ENCODE assay signal across 13 cellular contexts in the genomic region with DNA sequence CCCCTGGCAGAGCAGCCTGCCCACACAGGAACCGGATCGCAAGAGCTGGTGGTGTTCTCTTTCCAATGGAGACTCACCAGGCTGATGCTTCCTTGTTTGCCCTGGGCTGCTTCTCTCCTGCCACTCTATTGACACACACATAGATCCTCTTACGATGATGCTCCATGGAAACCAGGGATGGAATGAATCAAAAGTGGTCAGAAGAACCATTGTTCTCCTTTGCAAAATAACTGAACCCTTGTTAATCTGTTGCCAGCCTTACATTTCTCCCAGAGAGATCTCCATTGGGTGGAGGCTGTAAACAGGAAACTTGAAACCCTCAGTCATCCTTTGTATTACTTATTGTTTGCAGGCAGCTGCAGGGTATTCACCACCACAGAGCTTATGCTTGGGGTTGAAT. TPM values are rescaled to one million over a fixed set of nuclear protein-coding genes. Genes with fewer than 3 reads are reported as not detected.
DNase-seq lines count a peak whose midpoint lies in the region; ATAC-seq and TF ChIP-seq lines count a peak whose summit lies in the region.
"Had no signal": no experiment of that assay in that cellular context is flagged by ENCODE, and none has a peak within 500 bp of the region (broad histone marks: within the 10 kb centered on the region; RNA-seq: fewer than 3 reads in every experiment).

No MANE protein-coding gene starts in this region.

- H3K4me3 Mint-ChIP-seq in MCF 10A (ENCODE audit: unreplicated experiment): no peak overlapping the region
- no peak overlapping the region for H3K4me3 Mint-ChIP-seq in activated naive CD8-positive, alpha-beta T cell treated with anti-CD3 and anti-CD28 coated beads, Interleukin-2, amount 50 U/mL, for 24 hours
- H3K4me3 Mint-ChIP-seq: activated naive CD8-positive, alpha-beta T cell treated with anti-CD3 and anti-CD28 coated beads, Interleukin-2, amount 10 ng/mL, durations not matched to agents 7 days and 5 days had no signal

- H3K4me1 ChIP-seq in breast epithelium: no peaks in the 10 kb centered on the region
- no peaks in the 10 kb centered on the region for H3K4me1 ChIP-seq in RWPE2 (ENCODE audit: insufficient read depth, poor library complexity, severe bottlenecking)
- H3K4me1 ChIP-seq in foreskin keratinocyte: no peaks in the 10 kb centered on the region
- H3K4me1 ChIP-seq in mucosa of descending colon (ENCODE audit: low read depth): no peaks in the 10 kb centered on the region
- H3K4me1 ChIP-seq in suprapubic skin: no peaks in the 10 kb centered on the region

- TF ChIP-seq CTCF in breast epithelium (IDR thresholded peaks at IDR 0.05) (no peak), MCF 10A (IDR thresholded peaks at IDR 0.05; ENCODE audit: unreplicated experiment) (no peak), RWPE2 (IDR thresholded peaks at IDR 0.05; ENCODE audit: poor library complexity, severe bottlenecking) (no peak), foreskin keratinocyte (conservative IDR thresholded peaks at IDR 0.05) (no peak), mucosa of descending colon (IDR thresholded peaks at IDR 0.05) (no peak), suprapubic skin (IDR thresholded peaks at IDR 0.05) (no peak)

- peak overlapping the region; percentile 61 to 77 for H3K27ac ChIP-seq in breast epithelium
- H3K27ac ChIP-seq in RWPE2 (ENCODE audit: poor library complexity, severe bottlenecking): no peak overlapping the region
- no peak overlapping the region for H3K27ac ChIP-seq in foreskin keratinocyte
- H3K27ac ChIP-seq in suprapubic skin: no peak overlapping the region
- H3K27ac ChIP-seq: SK-N-MC had no signal

- BruUV-seq in MCF 10A (replicated peaks; lab: Mats Ljungman, UMichigan): no TSS peak

- intact Hi-C loops in breast epithelium (cut with DNase I; ENCODE audit: low total_unique reads): no loop called here
- intact Hi-C loops in MCF 10A (cut with micrococcal nuclease): no loop called here
- intact Hi-C loops in mucosa of descending colon (cut with DNase I, micrococcal nuclease): no loop called here

- no peaks in the 10 kb centered on the region for H3K36me3 ChIP-seq in breast epithelium
- H3K36me3 ChIP-seq in RWPE2 (ENCODE audit: low read depth): no peaks in the 10 kb centered on the region
- no peaks in the 10 kb centered on the region for H3K36me3 ChIP-seq in mucosa of descending colon (ENCODE audit: low read depth)
- no peaks in the 10 kb centered on the region for H3K36me3 ChIP-seq in suprapubic skin

- H3K4me3 ChIP-seq in breast epithelium (no peak overlapping the region), RWPE2 (ENCODE audit: severe bottlenecking) (no peak overlapping the region), mucosa of descending colon (no peak overlapping the region), suprapubic skin (no peak overlapping the region)
- H3K4me3 ChIP-seq: SK-N-MC had no signal

- no peaks in the 10 kb centered on the region for H3K27me3 Mint-ChIP-seq in MCF 10A (ENCODE audit: insufficient read depth, unreplicated experiment)
- H3K27me3 Mint-ChIP-seq in activated naive CD8-positive, alpha-beta T cell treated with anti-CD3 and anti-CD28 coated beads, Interleukin-2, amount 50 U/mL, for 24 hours: peaks cover 2% of the 10 kb centered on the region

- no peak overlapping the region for H3K27ac Mint-ChIP-seq in MCF 10A (ENCODE audit: low read depth, unreplicated experiment)
- H3K27ac Mint-ChIP-seq in activated naive CD8-positive, alpha-beta T cell treated with anti-CD3 and anti-CD28 coated beads, Interleukin-2, amount 50 U/mL, for 24 hours: no peak overlapping the region
- H3K27ac Mint-ChIP-seq: activated naive CD8-positive, alpha-beta T cell treated with anti-CD3 and anti-CD28 coated beads, Interleukin-2, amount 10 ng/mL, durations not matched to agents 7 days and 5 days had no signal

- H3K9me3 Mint-ChIP-seq in MCF 10A (ENCODE audit: unreplicated experiment): no peaks in the 10 kb centered on the region
- no peaks in the 10 kb centered on the region for H3K9me3 Mint-ChIP-seq in activated naive CD8-positive, alpha-beta T cell treated with anti-CD3 and anti-CD28 coated beads, Interleukin-2, amount 50 U/mL, for 24 hours
- H3K9me3 Mint-ChIP-seq: activated naive CD8-positive, alpha-beta T cell treated with anti-CD3 and anti-CD28 coated beads, Interleukin-2, amount 10 ng/mL, durations not matched to agents 7 days and 5 days had no signal

- H3K9me3 ChIP-seq in breast epithelium (no peaks in the 10 kb centered on the region), RWPE2 (ENCODE audit: severe bottlenecking) (no peaks in the 10 kb centered on the region), mucosa of descending colon (no peaks in the 10 kb centered on the region), suprapubic skin (no peaks in the 10 kb centered on the region)

- CTCF ChIA-PET in MCF 10A (lab: Yijun Ruan, JAX): interaction anchor here (1.4 to 1.6 kb wide), 2 partner anchors 11 to 25 kb away, joined by 3 to 6 read pairs; no protein-coding TSS in a partner anchor

- peaks cover 6% of the 10 kb centered on the region for H3K36me3 Mint-ChIP-seq in MCF 10A (ENCODE audit: insufficient read depth, unreplicated experiment)
- no peaks in the 10 kb centered on the region for H3K36me3 Mint-ChIP-seq in activated naive CD8-positive, alpha-beta T cell treated with anti-CD3 and anti-CD28 coated beads, Interleukin-2, amount 50 U/mL, for 24 hours (ENCODE audit: low read depth)
- H3K36me3 Mint-ChIP-seq: activated naive CD8-positive, alpha-beta T cell treated with anti-CD3 and anti-CD28 coated beads, Interleukin-2, amount 10 ng/mL, durations not matched to agents 7 days and 5 days had no signal

- POLR2A ChIA-PET in MCF 10A (lab: Yijun Ruan, JAX): interaction anchor here (0.7 to 2.1 kb wide), 7 partner anchors 8 to 47 kb away, joined by 3 to 17 read pairs (median 3); no protein-coding TSS in a partner anchor

- TF ChIP-seq POLR2A in breast epithelium (IDR thresholded peaks at IDR 0.05): no peak
- TF ChIP-seq POLR2A in suprapubic skin (IDR thresholded peaks at IDR 0.05): no peak

- DNase-seq in breast epithelium (ENCODE audit: low spot score in 2 of 2) (no peak), MCF 10A (ENCODE audit: unreplicated experiment) (no peak), RWPE2 (ENCODE audit: low spot score) (no peak), foreskin keratinocyte (peak in 1 of 2 donors; percentile 41), mucosa of descending colon (no peak), suprapubic skin (ENCODE audit: low spot score in 2 of 2) (no peak)
- DNase-seq in activated T-cell treated with anti-CD3 and anti-CD28 coated beads, Interleukin-2, amount 50 U/mL, for 1 hour: no peak
- no peak for DNase-seq in activated naive CD8-positive, alpha-beta T cell treated with anti-CD3 and anti-CD28 coated beads, Interleukin-2, amount 50 U/mL, for 24 hours
- DNase-seq: activated CD4-positive, alpha-beta T cell treated with anti-CD3 and anti-CD28 coated beads, Interleukin-2, amount 50 U/mL, for 4 hours; activated naive CD8-positive, alpha-beta T cell treated with anti-CD3 and anti-CD28 coated beads, Interleukin-2, amount 10 ng/mL, durations not matched to agents 7 days and 5 days; left ventricle myocardium superior had no signal

- WGBS in suprapubic skin: 63% methylated on average over 3 of the region's 3 CpGs

- H3K27me3 ChIP-seq in breast epithelium (no peaks in the 10 kb centered on the region), RWPE2 (ENCODE audit: insufficient read depth, poor library complexity, severe bottlenecking) (no peaks in the 10 kb centered on the region), foreskin keratinocyte (peaks cover 3% of the 10 kb centered on the region), suprapubic skin (no peaks in the 10 kb centered on the region)

- H3K4me1 Mint-ChIP-seq in MCF 10A (ENCODE audit: insufficient read depth, unreplicated experiment): peaks cover 29% of the 10 kb centered on the region
- H3K4me1 Mint-ChIP-seq in activated naive CD8-positive, alpha-beta T cell treated with anti-CD3 and anti-CD28 coated beads, Interleukin-2, amount 50 U/mL, for 24 hours: no peaks in the 10 kb centered on the region
- H3K4me1 Mint-ChIP-seq: activated naive CD8-positive, alpha-beta T cell treated with anti-CD3 and anti-CD28 coated beads, Interleukin-2, amount 10 ng/mL, durations not matched to agents 7 days and 5 days had no signal

- ATAC-seq in RWPE2 (ENCODE audit: low read depth) (0 out of 3 replicates have a peak, but pooled peaks have one; percentile 21), foreskin keratinocyte (peak; percentile 21), mucosa of descending colon (no peak)
- ATAC-seq in activated naive CD8-positive, alpha-beta T cell treated with anti-CD3 and anti-CD28 coated beads, Interleukin-2, amount 50 U/mL, for 24 hours: no peak
- ATAC-seq: left ventricle myocardium superior, sciatic nerve had no signal

- no peak for TF ChIP-seq EP300 in suprapubic skin (IDR thresholded peaks at IDR 0.05)

RNA-seq across cellular contexts. Expression of a gene that starts 24.6 kb away (rescaled TPM):
- total RNA-seq in breast epithelium: 10 to 100 TPM; 20.3 to 45.4 (median 40.6) TPM
- 39.2 and 55.7 TPM in 2 replicates for total RNA-seq in MCF 10A (2022)
- total RNA-seq in foreskin keratinocyte: 9.6 and 9.9 TPM in 2 replicates
- 4.0 and 5.0 TPM in 2 replicates for polyA plus RNA-seq in foreskin keratinocyte
- total RNA-seq in mucosa of descending colon: 1 to 10 TPM; 1.0 to 8.1 (median 2.0) TPM
- total RNA-seq in suprapubic skin: 10 to 100 TPM; 39.7 to 50.9 (median 46.0) TPM

Comparison
In these comparisons a context has a peak if more than half of its experiments do, and no peak if none do; other contexts are left out.
1. H3K27ac ChIP-seq: peak in breast epithelium (2 of 2); none in RWPE2 (single experiment), foreskin keratinocyte (single experiment) and suprapubic skin (single experiment).
2. ATAC-seq: peak in RWPE2 (single experiment) and foreskin keratinocyte (single experiment); none in activated naive CD8-positive, alpha-beta T cell treated with anti-CD3 and anti-CD28 coated beads, Interleukin-2, amount 50 U/mL, for 24 hours (single experiment) and mucosa of descending colon (single experiment).